Comparison of ENCODE assay signal across 15 cellular contexts in genomic region chr12:130700492-130701401, GRCh38. TPM values are rescaled to one million over a fixed set of nuclear protein-coding genes. Genes with fewer than 3 reads are reported as not detected.
"Had no signal": no experiment of that assay in that cellular context is flagged by ENCODE, and none has a peak within 500 bp of the region (broad histone marks: within the 10 kb centered on the region; RNA-seq: fewer than 3 reads in every experiment).

No MANE protein-coding gene starts in this region.

- H3K4me1 ChIP-seq: esophagus squamous epithelium, foreskin keratinocyte, heart right ventricle, prostate gland, right lobe of liver, spleen had no signal

- ATAC-seq: activated T-cell treated with anti-CD3 and anti-CD28 coated beads, Interleukin-2, amount 50 U/mL, for 4 hours; foreskin keratinocyte; heart right ventricle; right lobe of liver had no signal

- H3K36me3 ChIP-seq: esophagus squamous epithelium, heart right ventricle, neutrophil, prostate gland, right lobe of liver, spleen had no signal

- H3K27me3 ChIP-seq: dorsolateral prefrontal cortex, foreskin keratinocyte, right lobe of liver, spleen had no signal

- H3K4me3 ChIP-seq: dorsolateral prefrontal cortex, esophagus squamous epithelium, heart right ventricle, prostate gland, right lobe of liver, spleen had no signal

- DNase-seq: activated CD4-positive, alpha-beta T cell treated with anti-CD3 and anti-CD28 coated beads, Interleukin-2, amount 50 U/mL, for 4 hours; activated CD4-positive, CD25-positive, alpha-beta regulatory T cell treated with anti-CD3 and anti-CD28 coated beads, Interleukin-2, amount 50 U/mL, for 72 hours; activated gamma-delta T cell treated with Interleukin-2 at 50 U/mL for 16 hours; activated naive CD8-positive, alpha-beta T cell treated with anti-CD3 and anti-CD28 coated beads for 36 hours; activated T-cell treated with anti-CD3 and anti-CD28 coated beads, Interleukin-2, amount 50 U/mL, for 4 hours; esophagus squamous epithelium; foreskin keratinocyte; heart right ventricle; spleen; stimulated activated CD4-positive, alpha-beta T cell treated with anti-CD3 and anti-CD28 coated beads, Interleukin-1b, Interleukin-23, amount 100 ng/mL, for 48 hours; stimulated activated naive CD4-positive, alpha-beta T cell had no signal

- H3K27ac ChIP-seq: esophagus squamous epithelium, foreskin keratinocyte, heart right ventricle, neutrophil, prostate gland, right lobe of liver, spleen had no signal

- H3K27ac Mint-ChIP-seq: activated naive CD8-positive, alpha-beta T cell treated with anti-CD3 and anti-CD28 coated beads for 36 hours had no signal

- H3K9me3 Mint-ChIP-seq: activated naive CD8-positive, alpha-beta T cell treated with anti-CD3 and anti-CD28 coated beads for 36 hours; activated T-cell treated with anti-CD3 and anti-CD28 coated beads, Interleukin-2, amount 50 U/mL, for 4 hours had no signal

- H3K36me3 Mint-ChIP-seq: activated naive CD8-positive, alpha-beta T cell treated with anti-CD3 and anti-CD28 coated beads for 36 hours had no signal

- H3K4me1 Mint-ChIP-seq: activated naive CD8-positive, alpha-beta T cell treated with anti-CD3 and anti-CD28 coated beads for 36 hours had no signal

- H3K9me3 ChIP-seq: esophagus squamous epithelium, heart right ventricle, neutrophil, prostate gland, right lobe of liver, spleen had no signal

- H3K4me3 Mint-ChIP-seq: activated naive CD8-positive, alpha-beta T cell treated with anti-CD3 and anti-CD28 coated beads for 36 hours; activated T-cell treated with anti-CD3 and anti-CD28 coated beads, Interleukin-2, amount 50 U/mL, for 4 hours had no signal

- H3K27me3 Mint-ChIP-seq: activated naive CD8-positive, alpha-beta T cell treated with anti-CD3 and anti-CD28 coated beads for 36 hours had no signal

RNA-seq across cellular contexts. Expression of gene RIMBP2, which starts 15.4 kb away (rescaled TPM):
- total RNA-seq: activated naive CD8-positive, alpha-beta T cell treated with anti-CD3 and anti-CD28 coated beads for 36 hours; activated T-cell treated with anti-CD3 and anti-CD28 coated beads, Interleukin-2, amount 50 U/mL, for 4 hours had no signal
